Comparison of ENCODE assay signal across 1 cellular context in the genomic region with DNA sequence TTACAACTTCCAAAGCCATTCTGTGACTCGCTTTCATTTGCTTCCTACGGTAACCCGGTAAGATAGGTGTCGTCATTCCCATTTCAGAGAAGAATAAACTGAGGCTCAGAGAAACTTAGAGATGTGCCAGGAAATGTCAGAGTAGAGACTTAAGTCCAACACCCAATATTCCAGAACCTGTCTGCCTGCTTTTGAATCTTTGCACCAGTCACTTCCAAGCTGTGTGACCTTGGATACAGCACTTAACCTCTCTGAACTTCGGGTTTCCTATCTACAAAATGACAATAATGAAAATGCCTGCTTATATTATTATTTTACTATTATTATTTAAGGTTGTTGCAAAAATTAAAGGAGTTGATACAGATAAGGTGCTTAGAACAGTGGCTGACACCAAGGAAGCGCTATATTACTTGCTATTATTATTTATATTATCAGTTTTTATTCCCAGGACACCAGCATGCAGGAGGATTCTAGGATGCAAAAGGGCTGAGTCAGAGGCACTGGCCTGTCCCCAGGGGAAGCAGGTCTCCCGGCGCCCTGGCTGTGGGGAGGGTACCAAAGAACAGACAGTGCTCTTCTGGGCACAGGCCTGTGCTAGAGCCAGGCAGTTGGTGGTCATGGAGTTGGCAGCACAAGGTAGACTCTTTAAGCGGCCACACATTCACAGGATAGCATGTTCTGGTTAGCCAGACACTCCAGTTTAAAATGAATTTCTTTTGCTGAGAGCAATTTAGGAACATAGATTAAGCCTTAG.
TF ChIP-seq lines count a peak whose summit lies in the region.

No MANE protein-coding gene starts in this region.

TF ChIP-seq in GM23338, 12 proteins besides CTCF, POLR2A, EP300 and RAD21:
- TF ChIP-seq, protein P1, sequence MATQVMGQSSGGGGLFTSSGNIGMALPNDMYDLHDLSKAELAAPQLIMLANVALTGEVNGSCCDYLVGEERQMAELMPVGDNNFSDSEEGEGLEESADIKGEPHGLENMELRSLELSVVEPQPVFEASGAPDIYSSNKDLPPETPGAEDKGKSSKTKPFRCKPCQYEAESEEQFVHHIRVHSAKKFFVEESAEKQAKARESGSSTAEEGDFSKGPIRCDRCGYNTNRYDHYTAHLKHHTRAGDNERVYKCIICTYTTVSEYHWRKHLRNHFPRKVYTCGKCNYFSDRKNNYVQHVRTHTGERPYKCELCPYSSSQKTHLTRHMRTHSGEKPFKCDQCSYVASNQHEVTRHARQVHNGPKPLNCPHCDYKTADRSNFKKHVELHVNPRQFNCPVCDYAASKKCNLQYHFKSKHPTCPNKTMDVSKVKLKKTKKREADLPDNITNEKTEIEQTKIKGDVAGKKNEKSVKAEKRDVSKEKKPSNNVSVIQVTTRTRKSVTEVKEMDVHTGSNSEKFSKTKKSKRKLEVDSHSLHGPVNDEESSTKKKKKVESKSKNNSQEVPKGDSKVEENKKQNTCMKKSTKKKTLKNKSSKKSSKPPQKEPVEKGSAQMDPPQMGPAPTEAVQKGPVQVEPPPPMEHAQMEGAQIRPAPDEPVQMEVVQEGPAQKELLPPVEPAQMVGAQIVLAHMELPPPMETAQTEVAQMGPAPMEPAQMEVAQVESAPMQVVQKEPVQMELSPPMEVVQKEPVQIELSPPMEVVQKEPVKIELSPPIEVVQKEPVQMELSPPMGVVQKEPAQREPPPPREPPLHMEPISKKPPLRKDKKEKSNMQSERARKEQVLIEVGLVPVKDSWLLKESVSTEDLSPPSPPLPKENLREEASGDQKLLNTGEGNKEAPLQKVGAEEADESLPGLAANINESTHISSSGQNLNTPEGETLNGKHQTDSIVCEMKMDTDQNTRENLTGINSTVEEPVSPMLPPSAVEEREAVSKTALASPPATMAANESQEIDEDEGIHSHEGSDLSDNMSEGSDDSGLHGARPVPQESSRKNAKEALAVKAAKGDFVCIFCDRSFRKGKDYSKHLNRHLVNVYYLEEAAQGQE (IDR thresholded peaks at IDR 0.05; ENCODE audit: unreplicated experiment) = no peak
- TF ChIP-seq EZH2 (IDR thresholded peaks at IDR 0.05; ENCODE audit: low read depth, unreplicated experiment) (no peak), CREB1 (CRISPR knock-in tag; IDR thresholded peaks at IDR 0.05; ENCODE audit: low read depth) (no peak), ZNF331 (CRISPR knock-in tag; IDR thresholded peaks at IDR 0.05; ENCODE audit: low read depth) (no peak), STAT1 (IDR thresholded peaks at IDR 0.05; ENCODE audit: unreplicated experiment) (no peak), ZNF114 (CRISPR knock-in tag; IDR thresholded peaks at IDR 0.05) (no peak), EZH2phosphoT487 (IDR thresholded peaks at IDR 0.05; ENCODE audit: unreplicated experiment) (no peak), POLR2AphosphoS5 (IDR thresholded peaks at IDR 0.05; ENCODE audit: low read depth) (no peak), JUNB (IDR thresholded peaks at IDR 0.05; ENCODE audit: unreplicated experiment) (no peak)
- TF ChIP-seq, protein P2, sequence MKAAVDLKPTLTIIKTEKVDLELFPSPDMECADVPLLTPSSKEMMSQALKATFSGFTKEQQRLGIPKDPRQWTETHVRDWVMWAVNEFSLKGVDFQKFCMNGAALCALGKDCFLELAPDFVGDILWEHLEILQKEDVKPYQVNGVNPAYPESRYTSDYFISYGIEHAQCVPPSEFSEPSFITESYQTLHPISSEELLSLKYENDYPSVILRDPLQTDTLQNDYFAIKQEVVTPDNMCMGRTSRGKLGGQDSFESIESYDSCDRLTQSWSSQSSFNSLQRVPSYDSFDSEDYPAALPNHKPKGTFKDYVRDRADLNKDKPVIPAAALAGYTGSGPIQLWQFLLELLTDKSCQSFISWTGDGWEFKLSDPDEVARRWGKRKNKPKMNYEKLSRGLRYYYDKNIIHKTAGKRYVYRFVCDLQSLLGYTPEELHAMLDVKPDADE (IDR thresholded peaks at IDR 0.05) = no peak
- TF ChIP-seq, protein P3, sequence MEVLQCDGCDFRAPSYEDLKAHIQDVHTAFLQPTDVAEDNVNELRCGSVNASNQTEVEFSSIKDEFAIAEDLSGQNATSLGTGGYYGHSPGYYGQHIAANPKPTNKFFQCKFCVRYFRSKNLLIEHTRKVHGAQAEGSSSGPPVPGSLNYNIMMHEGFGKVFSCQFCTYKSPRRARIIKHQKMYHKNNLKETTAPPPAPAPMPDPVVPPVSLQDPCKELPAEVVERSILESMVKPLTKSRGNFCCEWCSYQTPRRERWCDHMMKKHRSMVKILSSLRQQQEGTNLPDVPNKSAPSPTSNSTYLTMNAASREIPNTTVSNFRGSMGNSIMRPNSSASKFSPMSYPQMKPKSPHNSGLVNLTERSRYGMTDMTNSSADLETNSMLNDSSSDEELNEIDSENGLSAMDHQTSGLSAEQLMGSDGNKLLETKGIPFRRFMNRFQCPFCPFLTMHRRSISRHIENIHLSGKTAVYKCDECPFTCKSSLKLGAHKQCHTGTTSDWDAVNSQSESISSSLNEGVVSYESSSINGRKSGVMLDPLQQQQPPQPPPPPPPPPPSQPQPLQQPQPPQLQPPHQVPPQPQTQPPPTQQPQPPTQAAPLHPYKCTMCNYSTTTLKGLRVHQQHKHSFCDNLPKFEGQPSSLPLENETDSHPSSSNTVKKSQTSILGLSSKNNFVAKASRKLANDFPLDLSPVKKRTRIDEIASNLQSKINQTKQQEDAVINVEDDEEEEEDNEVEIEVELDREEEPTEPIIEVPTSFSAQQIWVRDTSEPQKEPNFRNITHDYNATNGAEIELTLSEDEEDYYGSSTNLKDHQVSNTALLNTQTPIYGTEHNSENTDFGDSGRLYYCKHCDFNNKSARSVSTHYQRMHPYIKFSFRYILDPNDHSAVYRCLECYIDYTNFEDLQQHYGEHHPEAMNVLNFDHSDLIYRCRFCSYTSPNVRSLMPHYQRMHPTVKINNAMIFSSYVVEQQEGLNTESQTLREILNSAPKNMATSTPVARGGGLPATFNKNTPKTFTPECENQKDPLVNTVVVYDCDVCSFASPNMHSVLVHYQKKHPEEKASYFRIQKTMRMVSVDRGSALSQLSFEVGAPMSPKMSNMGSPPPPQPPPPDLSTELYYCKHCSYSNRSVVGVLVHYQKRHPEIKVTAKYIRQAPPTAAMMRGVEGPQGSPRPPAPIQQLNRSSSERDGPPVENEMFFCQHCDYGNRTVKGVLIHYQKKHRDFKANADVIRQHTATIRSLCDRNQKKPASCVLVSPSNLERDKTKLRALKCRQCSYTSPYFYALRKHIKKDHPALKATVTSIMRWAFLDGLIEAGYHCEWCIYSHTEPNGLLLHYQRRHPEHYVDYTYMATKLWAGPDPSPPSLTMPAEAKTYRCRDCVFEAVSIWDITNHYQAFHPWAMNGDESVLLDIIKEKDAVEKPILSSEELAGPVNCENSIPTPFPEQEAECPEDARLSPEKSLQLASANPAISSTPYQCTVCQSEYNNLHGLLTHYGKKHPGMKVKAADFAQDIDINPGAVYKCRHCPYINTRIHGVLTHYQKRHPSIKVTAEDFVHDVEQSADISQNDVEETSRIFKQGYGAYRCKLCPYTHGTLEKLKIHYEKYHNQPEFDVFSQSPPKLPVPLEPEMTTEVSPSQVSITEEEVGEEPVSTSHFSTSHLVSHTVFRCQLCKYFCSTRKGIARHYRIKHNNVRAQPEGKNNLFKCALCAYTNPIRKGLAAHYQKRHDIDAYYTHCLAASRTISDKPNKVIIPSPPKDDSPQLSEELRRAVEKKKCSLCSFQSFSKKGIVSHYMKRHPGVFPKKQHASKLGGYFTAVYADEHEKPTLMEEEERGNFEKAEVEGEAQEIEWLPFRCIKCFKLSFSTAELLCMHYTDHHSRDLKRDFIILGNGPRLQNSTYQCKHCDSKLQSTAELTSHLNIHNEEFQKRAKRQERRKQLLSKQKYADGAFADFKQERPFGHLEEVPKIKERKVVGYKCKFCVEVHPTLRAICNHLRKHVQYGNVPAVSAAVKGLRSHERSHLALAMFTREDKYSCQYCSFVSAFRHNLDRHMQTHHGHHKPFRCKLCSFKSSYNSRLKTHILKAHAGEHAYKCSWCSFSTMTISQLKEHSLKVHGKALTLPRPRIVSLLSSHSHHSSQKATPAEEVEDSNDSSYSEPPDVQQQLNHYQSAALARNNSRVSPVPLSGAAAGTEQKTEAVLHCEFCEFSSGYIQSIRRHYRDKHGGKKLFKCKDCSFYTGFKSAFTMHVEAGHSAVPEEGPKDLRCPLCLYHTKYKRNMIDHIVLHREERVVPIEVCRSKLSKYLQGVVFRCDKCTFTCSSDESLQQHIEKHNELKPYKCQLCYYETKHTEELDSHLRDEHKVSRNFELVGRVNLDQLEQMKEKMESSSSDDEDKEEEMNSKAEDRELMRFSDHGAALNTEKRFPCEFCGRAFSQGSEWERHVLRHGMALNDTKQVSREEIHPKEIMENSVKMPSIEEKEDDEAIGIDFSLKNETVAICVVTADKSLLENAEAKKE (CRISPR knock-in tag; IDR thresholded peaks at IDR 0.05) = no peak
TF ChIP-seq in GM23338: peak in this region for 0.
